Comparison of ENCODE assay signal across 15 cellular contexts in the genomic region with DNA sequence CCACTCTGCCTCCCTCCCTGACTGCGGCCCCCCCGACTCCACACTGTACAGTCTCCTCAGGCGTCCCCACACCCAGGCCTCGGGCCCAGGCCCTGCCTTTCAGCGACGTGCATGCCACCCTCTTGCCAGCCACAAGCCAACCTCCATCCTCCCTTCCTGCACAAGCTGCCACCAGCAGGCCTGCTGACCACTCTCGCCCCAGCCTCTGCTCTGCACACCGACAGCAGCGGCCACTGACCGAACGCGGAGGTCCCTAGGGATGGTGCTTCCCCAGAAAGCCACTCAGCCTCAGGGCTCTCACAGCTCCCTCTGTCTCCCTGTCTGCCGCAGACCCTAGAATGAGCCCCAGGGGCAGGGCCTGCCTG. TPM values are rescaled to one million over a fixed set of nuclear protein-coding genes. Genes with fewer than 3 reads are reported as not detected.
DNase-seq lines count a peak whose midpoint lies in the region; ATAC-seq, FAIRE-seq and TF ChIP-seq lines count a peak whose summit lies in the region.
"Had no signal": no experiment of that assay in that cellular context is flagged by ENCODE, and none has a peak within 500 bp of the region (broad histone marks: within the 10 kb centered on the region; RNA-seq: fewer than 3 reads in every experiment).

No MANE protein-coding gene starts in this region.

- 93% methylated on average over 13 of the region's 13 CpGs for WGBS in K562 (ENCODE audit: insufficient coverage, low coverage, missing lambda C conversion rate)

- no peaks in the 10 kb centered on the region for H3K27me3 ChIP-seq in BLaER1
- no peaks in the 10 kb centered on the region for H3K27me3 ChIP-seq in K562 (ENCODE audit: control insufficient read depth in 2 of 2, insufficient read depth in 2 of 2, low read length in 2 of 2)
- no peaks in the 10 kb centered on the region for H3K27me3 ChIP-seq in osteoblast (ENCODE audit: insufficient read depth, low read length)

- POLR2A ChIA-PET in K562 (lab: Yijun Ruan, JAX), result interaction anchor here (0.8 to 1.8 kb wide), 5 partner anchors 13 to 28 kb away, joined by 3 to 5 read pairs (median 4); partner anchors contain the start of gene LMAN2

- intact Hi-C loops in K562 (cut with micrococcal nuclease), result no loop called here

- ATAC-seq in K562, result no peak

- no peaks in the 10 kb centered on the region for H3K79me2 ChIP-seq in K562 (ENCODE audit: control insufficient read depth, insufficient read depth, low read length)
- H3K79me2 ChIP-seq in osteoblast (ENCODE audit: insufficient read depth, low read length), result peaks cover 5% of the 10 kb centered on the region

- DNase-seq in K562 (ENCODE audit: extremely low read depth in 1 of 4, low spot score in 3 of 4), result no peak
- DNase-seq in osteoblast (ENCODE audit: insufficient read length, low spot score, missing footprints), result peak; percentile 19
- no peak for DNase-seq in NCI-H69 (lab: John Stamatoyannopoulos, UW)
- DNase-seq in NCI-H1417 treated with DMSO at 0.1 percent for 48 hours (lab: John Stamatoyannopoulos, UW), result no peak
- DNase-seq: CD8-positive, alpha-beta memory T cell; EL; Karpas-422; MM.1S; NCI-H1105; NCI-H187; NCI-H748 treated with DMSO at 0.1 percent for 48 hours; PC-9 had no signal

- H3K36me3 ChIP-seq in BLaER1 (peaks cover 59% of the 10 kb centered on the region), K562 (ENCODE audit: control insufficient read depth, insufficient read depth, low read length) (peaks cover 85% of the 10 kb centered on the region; the same call in 2 of the 3 replicates), osteoblast (ENCODE audit: insufficient read depth, low read length) (peaks cover 52% of the 10 kb centered on the region)

- H4K20me1 ChIP-seq in BLaER1, result peaks cover 13% of the 10 kb centered on the region
- no peaks in the 10 kb centered on the region for H4K20me1 ChIP-seq in K562 (replicated peaks; ENCODE audit: control insufficient read depth, insufficient read depth, low read length)
- peaks cover 11% of the 10 kb centered on the region for H4K20me1 ChIP-seq in osteoblast (ENCODE audit: insufficient read depth, low read length)

- H3K4me1 ChIP-seq in BLaER1, result peaks cover 100% of the 10 kb centered on the region
- peaks cover 0 to 7% of the 10 kb centered on the region in 2 experiments; a peak in 1 of 5 replicates for H3K4me1 ChIP-seq in K562 (replicated peaks in 1 of 2; ENCODE audit: control insufficient read depth in 2 of 2, insufficient read depth in 2 of 2, low read length in 2 of 2)
- H3K4me1 ChIP-seq in osteoblast (ENCODE audit: insufficient read depth, low read length), result peaks cover 5% of the 10 kb centered on the region
- H3K4me1 ChIP-seq: HAP-1 had no signal

- BruUV-seq in K562 (replicated peaks; lab: Mats Ljungman, UMichigan), result no TSS peak

- H3K9me1 ChIP-seq in K562 (ENCODE audit: control insufficient read depth, insufficient read depth, low read length), result no peaks in the 10 kb centered on the region

- H3K9ac ChIP-seq in BLaER1, result peak overlapping the region; percentile 80
- H3K9ac ChIP-seq in K562 (ENCODE audit: insufficient read depth in 1 of 2, low read depth in 2 of 2, low read length in 2 of 2), result peak overlapping the region in 1 of 2 experiments; percentile 52; a peak in 2 of 4 replicates

- H3K4me3 ChIP-seq in BLaER1 (peak overlapping the region; percentile 58), K562 (no peak overlapping the region), osteoblast (ENCODE audit: insufficient read depth, low read length) (no peak overlapping the region)
- H3K4me3 ChIP-seq: HAP-1, PC-9, SK-N-MC had no signal

- no peak for TF ChIP-seq POLR2A in K562 (conservative IDR thresholded peaks at IDR 0.05)

- no peak for TF ChIP-seq EP300 in K562 (IDR thresholded peaks at IDR 0.05; ENCODE audit: low read length)

- CTCF ChIA-PET in K562 (lab: Yijun Ruan, JAX; ENCODE audit: low intra/inter-chr PET ratio), result no interaction called here

- no peak for FAIRE-seq in K562 (lab: Jason Lieb, UNC)

- TF ChIP-seq CTCF in K562 (IDR thresholded peaks at IDR 0.05 in 2 of 3, conservative IDR thresholded peaks at IDR 0.05 in 1 of 3; ENCODE audit: insufficient read depth in 2 of 3, low read depth in 1 of 3, low read length in 3 of 3) (no peak), osteoblast (IDR thresholded peaks at IDR 0.05; ENCODE audit: extremely low read depth, low read depth, low read length) (no peak)

- H3K27ac ChIP-seq in BLaER1, result peak overlapping the region; percentile 96
- H3K27ac ChIP-seq in K562 (ENCODE audit: extremely low read depth, low read depth, low read length), result no peak overlapping the region
- H3K27ac ChIP-seq in osteoblast (ENCODE audit: low read depth, low read length), result no peak overlapping the region
- H3K27ac ChIP-seq: PC-9, SK-N-MC had no signal

- TF ChIP-seq RAD21 in K562 (CRISPR knock-in tag; conservative IDR thresholded peaks at IDR 0.05 in 1 of 2, IDR thresholded peaks at IDR 0.05 in 1 of 2), result no peak

- no peak overlapping the region for H2AFZ ChIP-seq in K562 (ENCODE audit: low read depth, low read length)
- no peak overlapping the region for H2AFZ ChIP-seq in osteoblast (ENCODE audit: low read length)
- H2AFZ ChIP-seq: PC-9 had no signal

- no peaks in the 10 kb centered on the region for H3K9me3 ChIP-seq in BLaER1
- no peaks in the 10 kb centered on the region for H3K9me3 ChIP-seq in K562 (replicated peaks; ENCODE audit: control insufficient read depth, insufficient read depth, low read depth, low read length)
- H3K9me3 ChIP-seq in osteoblast (ENCODE audit: low read depth, low read length), result no peaks in the 10 kb centered on the region
- H3K9me3 ChIP-seq: HAP-1 had no signal

- H3K4me2 ChIP-seq in BLaER1 (peak overlapping the region; percentile 96), K562 (ENCODE audit: insufficient read depth, low read length) (no peak overlapping the region), osteoblast (ENCODE audit: insufficient read depth, low read length) (no peak overlapping the region)
- H3K4me2 ChIP-seq: PC-9 had no signal

- in situ Hi-C loops in K562 (cut with MboI), result no loop called here

RNA-seq across cellular contexts. Expression of gene LMAN2, which starts 18.6 kb away (rescaled TPM):
- 108 and 260 TPM in 2 replicates for total RNA-seq in K562 (2011; cell fraction: chromatin; rRNA removed; ENCODE audit: low replicate concordance)
- total RNA-seq in K562 (2011; cell fraction: nucleolus; rRNA removed), result 422 and 429 TPM in 2 replicates
- total RNA-seq in K562 (2011; cell fraction: nucleoplasm; rRNA removed), result 240 and 283 TPM in 2 replicates
- 200 and 216 TPM in 2 replicates for total RNA-seq in K562 (2014; rRNA removed)
- 69.3 and 110 TPM in 2 replicates for total RNA-seq in K562 (2014; rRNA removed; fragmentation: Illumina TruSeq; extraction: Trizol)
- total RNA-seq in K562 (2015; rRNA removed; fragmentation: Illumina TruSeq; extraction: Trizol), result 179 and 196 TPM in 2 replicates
- total RNA-seq in K562 (2021), result 130 and 136 TPM in 2 replicates
- 119 and 150 TPM in 2 replicates for polyA plus RNA-seq in K562 (2011; rRNA removed)
- polyA plus RNA-seq in K562 (2011; cell fraction: cytosol; rRNA removed), result 299 and 407 TPM in 2 replicates
- polyA plus RNA-seq in K562 (2011; cell fraction: nucleus; rRNA removed), result 207 and 224 TPM in 2 replicates
- polyA plus RNA-seq in K562 (2012), result 176 and 216 TPM in 2 replicates
- 241 and 254 TPM in 2 replicates for polyA plus RNA-seq in K562 (2014; fragmentation: Illumina TruSeq; extraction: Trizol)
- 1 to 10 TPM; 2.7 to 8.5 TPM for polyA plus RNA-seq in K562 (2014; fragmentation: Nextera tagmentation; extraction: Ambion mirVana)
- 196 and 235 TPM in 2 replicates for polyA plus RNA-seq in K562 (2014; rRNA removed)
- 113 and 151 TPM in 2 replicates for polyA minus RNA-seq in K562 (2011; rRNA and poly(A)+ RNA removed)
- polyA minus RNA-seq in K562 (2011; cell fraction: cytosol; rRNA and poly(A)+ RNA removed), result 150 and 163 TPM in 2 replicates
- polyA minus RNA-seq in K562 (2011; cell fraction: nucleus; rRNA and poly(A)+ RNA removed), result 76.1 and 108 TPM in 2 replicates
- 295 and 356 TPM in 2 replicates for total RNA-seq in osteoblast

RNA-seq across cellular contexts. Expression of gene MXD3, which starts 21.2 kb away (rescaled TPM):
- 16.1 and 35.8 TPM in 2 replicates for total RNA-seq in K562 (2011; cell fraction: chromatin; rRNA removed; ENCODE audit: low replicate concordance)
- 30.9 and 32.9 TPM in 2 replicates for total RNA-seq in K562 (2011; cell fraction: nucleolus; rRNA removed)
- total RNA-seq in K562 (2011; cell fraction: nucleoplasm; rRNA removed), result 25.8 and 34.4 TPM in 2 replicates
- 18.2 and 19.5 TPM in 2 replicates for total RNA-seq in K562 (2014; rRNA removed)
- 0.65 and 0.83 TPM in 2 replicates for total RNA-seq in K562 (2014; rRNA removed; fragmentation: Illumina TruSeq; extraction: Trizol)
- total RNA-seq in K562 (2015; rRNA removed; fragmentation: Illumina TruSeq; extraction: Trizol), result 4.5 and 6.1 TPM in 2 replicates
- total RNA-seq in K562 (2021), result 12.0 and 16.2 TPM in 2 replicates
- 5.2 and 13.6 TPM in 2 replicates for polyA plus RNA-seq in K562 (2011; rRNA removed)
- polyA plus RNA-seq in K562 (2011; cell fraction: cytosol; rRNA removed), result 9.9 and 15.2 TPM in 2 replicates
- 81.7 and 87.5 TPM in 2 replicates for polyA plus RNA-seq in K562 (2011; cell fraction: nucleus; rRNA removed)
- polyA plus RNA-seq in K562 (2012), result 9.2 and 20.7 TPM in 2 replicates
- polyA plus RNA-seq in K562 (2014; fragmentation: Illumina TruSeq; extraction: Trizol), result 1.8 and 4.5 TPM in 2 replicates
- polyA plus RNA-seq in K562 (2014; fragmentation: Nextera tagmentation; extraction: Ambion mirVana), result under 1 TPM; 0.28 to 0.59 TPM
- 22.8 and 24.8 TPM in 2 replicates for polyA plus RNA-seq in K562 (2014; rRNA removed)
- 1.8 and 1.9 TPM in 2 replicates for polyA minus RNA-seq in K562 (2011; rRNA and poly(A)+ RNA removed)
- polyA minus RNA-seq in K562 (2011; cell fraction: cytosol; rRNA and poly(A)+ RNA removed), result 1.2 and 4.6 TPM in 2 replicates
- polyA minus RNA-seq in K562 (2011; cell fraction: nucleus; rRNA and poly(A)+ RNA removed), result 12.3 and 14.9 TPM in 2 replicates
- total RNA-seq in osteoblast, result 2.7 and 3.3 TPM in 2 replicates

RNA-seq across cellular contexts. Expression of gene RGS14, which starts 24.8 kb away (rescaled TPM):
- total RNA-seq in K562 (2011; cell fraction: chromatin; rRNA removed; ENCODE audit: low replicate concordance), result 35.8 and 98.9 TPM in 2 replicates
- 87.6 and 104 TPM in 2 replicates for total RNA-seq in K562 (2011; cell fraction: nucleolus; rRNA removed)
- total RNA-seq in K562 (2011; cell fraction: nucleoplasm; rRNA removed), result 52.4 and 57.0 TPM in 2 replicates
- 63.1 and 86.1 TPM in 2 replicates for total RNA-seq in K562 (2014; rRNA removed)
- total RNA-seq in K562 (2014; rRNA removed; fragmentation: Illumina TruSeq; extraction: Trizol), result 6.3 and 10.5 TPM in 2 replicates
- total RNA-seq in K562 (2015; rRNA removed; fragmentation: Illumina TruSeq; extraction: Trizol), result 34.5 and 38.8 TPM in 2 replicates
- total RNA-seq in K562 (2021), result 50.3 and 55.4 TPM in 2 replicates
- polyA plus RNA-seq in K562 (2011; rRNA removed), result 21.2 and 40.8 TPM in 2 replicates
- polyA plus RNA-seq in K562 (2011; cell fraction: cytosol; rRNA removed), result 54.2 and 98.9 TPM in 2 replicates
- polyA plus RNA-seq in K562 (2011; cell fraction: nucleus; rRNA removed), result 174 and 232 TPM in 2 replicates
- 40.9 and 53.0 TPM in 2 replicates for polyA plus RNA-seq in K562 (2012)
- polyA plus RNA-seq in K562 (2014; fragmentation: Illumina TruSeq; extraction: Trizol), result 42.0 and 46.3 TPM in 2 replicates
- polyA plus RNA-seq in K562 (2014; fragmentation: Nextera tagmentation; extraction: Ambion mirVana), result 1 to 10 TPM in 1 of 2 experiments, under 1 TPM in 1; 0.28 to 1.3 TPM
- 75.9 and 101 TPM in 2 replicates for polyA plus RNA-seq in K562 (2014; rRNA removed)
- 11.5 and 13.6 TPM in 2 replicates for polyA minus RNA-seq in K562 (2011; rRNA and poly(A)+ RNA removed)
- polyA minus RNA-seq in K562 (2011; cell fraction: cytosol; rRNA and poly(A)+ RNA removed), result 20.3 and 24.8 TPM in 2 replicates
- polyA minus RNA-seq in K562 (2011; cell fraction: nucleus; rRNA and poly(A)+ RNA removed), result 49.7 and 64.5 TPM in 2 replicates
- 7.4 and 9.4 TPM in 2 replicates for total RNA-seq in osteoblast

RNA-seq across cellular contexts. Expression of gene PRELID1, which starts 29.3 kb away (rescaled TPM):
- 48.2 and 87.9 TPM in 2 replicates for total RNA-seq in K562 (2011; cell fraction: chromatin; rRNA removed; ENCODE audit: low replicate concordance)
- 113 and 136 TPM in 2 replicates for total RNA-seq in K562 (2011; cell fraction: nucleolus; rRNA removed)
- 88.0 and 98.6 TPM in 2 replicates for total RNA-seq in K562 (2011; cell fraction: nucleoplasm; rRNA removed)
- total RNA-seq in K562 (2014; rRNA removed) (330 and 397 TPM in 2 replicates), K562 (2014; rRNA removed; fragmentation: Illumina TruSeq; extraction: Trizol) (240 and 288 TPM in 2 replicates), K562 (2015; rRNA removed; fragmentation: Illumina TruSeq; extraction: Trizol) (336 and 342 TPM in 2 replicates), K562 (2021) (357 and 376 TPM in 2 replicates), osteoblast (69.5 and 82.2 TPM in 2 replicates)
- polyA plus RNA-seq in K562 (2011; rRNA removed) (306 and 340 TPM in 2 replicates), K562 (2014; fragmentation: Illumina TruSeq; extraction: Trizol) (313 and 379 TPM in 2 replicates), K562 (2014; fragmentation: Nextera tagmentation; extraction: Ambion mirVana) (10 to 100 TPM; 40.1 to 63.7 TPM), K562 (2014; rRNA removed) (484 and 583 TPM in 2 replicates)
- 419 and 903 TPM in 2 replicates for polyA plus RNA-seq in K562 (2011; cell fraction: cytosol; rRNA removed)
- 140 and 180 TPM in 2 replicates for polyA plus RNA-seq in K562 (2011; cell fraction: nucleus; rRNA removed)
- polyA plus RNA-seq in K562 (2012), result 250 and 264 TPM in 2 replicates
- 122 and 169 TPM in 2 replicates for polyA minus RNA-seq in K562 (2011; rRNA and poly(A)+ RNA removed)
- polyA minus RNA-seq in K562 (2011; cell fraction: cytosol; rRNA and poly(A)+ RNA removed), result 115 and 142 TPM in 2 replicates
- 52.6 and 54.7 TPM in 2 replicates for polyA minus RNA-seq in K562 (2011; cell fraction: nucleus; rRNA and poly(A)+ RNA removed)

RNA-seq across cellular contexts. Expression of gene RAB24, which starts 29.4 kb away (rescaled TPM):
- total RNA-seq in K562 (2011; cell fraction: chromatin; rRNA removed; ENCODE audit: low replicate concordance), result 54.0 and 133 TPM in 2 replicates
- total RNA-seq in K562 (2011; cell fraction: nucleolus; rRNA removed), result 129 and 138 TPM in 2 replicates
- total RNA-seq in K562 (2011; cell fraction: nucleoplasm; rRNA removed), result 74.5 and 88.1 TPM in 2 replicates
- total RNA-seq in K562 (2014; rRNA removed) (61.1 and 72.5 TPM in 2 replicates), K562 (2014; rRNA removed; fragmentation: Illumina TruSeq; extraction: Trizol) (16.8 and 21.2 TPM in 2 replicates), K562 (2015; rRNA removed; fragmentation: Illumina TruSeq; extraction: Trizol) (21.1 and 22.2 TPM in 2 replicates), K562 (2021) (52.5 and 56.7 TPM in 2 replicates), osteoblast (21.5 and 22.8 TPM in 2 replicates)
- polyA plus RNA-seq in K562 (2011; rRNA removed) (70.4 and 85.1 TPM in 2 replicates), K562 (2014; fragmentation: Illumina TruSeq; extraction: Trizol) (34.8 and 40.4 TPM in 2 replicates), K562 (2014; fragmentation: Nextera tagmentation; extraction: Ambion mirVana) (10 to 100 TPM; 13.9 to 15.7 TPM), K562 (2014; rRNA removed) (107 TPM in 2 replicates)
- polyA plus RNA-seq in K562 (2011; cell fraction: cytosol; rRNA removed), result 83.0 and 103 TPM in 2 replicates
- 376 and 417 TPM in 2 replicates for polyA plus RNA-seq in K562 (2011; cell fraction: nucleus; rRNA removed)
- 48.9 and 65.7 TPM in 2 replicates for polyA plus RNA-seq in K562 (2012)
- 15.0 and 17.4 TPM in 2 replicates for polyA minus RNA-seq in K562 (2011; rRNA and poly(A)+ RNA removed)
- 10.5 and 14.7 TPM in 2 replicates for polyA minus RNA-seq in K562 (2011; cell fraction: cytosol; rRNA and poly(A)+ RNA removed)
- 32.3 and 39.1 TPM in 2 replicates for polyA minus RNA-seq in K562 (2011; cell fraction: nucleus; rRNA and poly(A)+ RNA removed)
